Comparison of ENCODE assay signal across 7 cellular contexts in genomic region chr1:156125544-156125943, GRCh38. TPM values are rescaled to one million over a fixed set of nuclear protein-coding genes. Genes with fewer than 3 reads are reported as not detected.
DNase-seq lines count a peak whose midpoint lies in the region; ATAC-seq and TF ChIP-seq lines count a peak whose summit lies in the region.
"Not testable (repeated sequence)": the region's sequence is repeated elsewhere in the genome, so short reads cannot be mapped to it uniquely, and the experiment has no call there.

No MANE protein-coding gene starts in this region.

- H3K27ac Mint-ChIP-seq in activated naive CD8-positive, alpha-beta T cell treated with anti-CD3 and anti-CD28 coated beads, Interleukin-2, amount 50 U/mL, for 24 hours, result peak overlapping the region; percentile 79
- peak overlapping the region in 5 of 6 donors; percentile 85 to 93 (median 91) for H3K27ac Mint-ChIP-seq in immature natural killer cell
- H3K27ac Mint-ChIP-seq in stimulated activated naive CD8-positive, alpha-beta T cell treated with anti-CD3 and anti-CD28 coated beads, Interleukin-15, Interleukin-2, amounts not matched to agents 100 ng/mL and 50 ng/mL, for 24 hours, result not testable (repeated sequence)

- peaks cover 18% of the 10 kb centered on the region for H3K36me3 Mint-ChIP-seq in activated naive CD8-positive, alpha-beta T cell treated with anti-CD3 and anti-CD28 coated beads, Interleukin-2, amount 50 U/mL, for 24 hours (ENCODE audit: low read depth)
- not testable (repeated sequence) for H3K36me3 Mint-ChIP-seq in immature natural killer cell
- peaks cover 29% of the 10 kb centered on the region for H3K36me3 Mint-ChIP-seq in stimulated activated naive CD8-positive, alpha-beta T cell treated with anti-CD3 and anti-CD28 coated beads, Interleukin-15, Interleukin-2, amounts not matched to agents 100 ng/mL and 50 ng/mL, for 24 hours (ENCODE audit: low read depth)

- TF ChIP-seq CTCF in RWPE2 (IDR thresholded peaks at IDR 0.05; ENCODE audit: poor library complexity, severe bottlenecking); osteoblast (IDR thresholded peaks at IDR 0.05; ENCODE audit: extremely low read depth, low read depth, low read length): not testable (repeated sequence)

- H3K27me3 Mint-ChIP-seq in activated naive CD8-positive, alpha-beta T cell treated with anti-CD3 and anti-CD28 coated beads, Interleukin-2, amount 50 U/mL, for 24 hours; stimulated activated naive CD8-positive, alpha-beta T cell treated with anti-CD3 and anti-CD28 coated beads, Interleukin-15, Interleukin-2, amounts not matched to agents 100 ng/mL and 50 ng/mL, for 24 hours: not testable (repeated sequence)
- peaks cover 16 to 27% (median 20%) of the 10 kb centered on the region in 3 donors for H3K27me3 Mint-ChIP-seq in immature natural killer cell (ENCODE audit: low read depth in 3 of 3)

- H3F3A ChIP-seq in GM23248 (ENCODE audit: insufficient read depth), result peaks cover 75% of the 10 kb centered on the region

- H3K27me3 ChIP-seq in GM23248 (replicated peaks; ENCODE audit: insufficient read depth); RWPE2 (ENCODE audit: insufficient read depth, poor library complexity, severe bottlenecking); effector memory CD4-positive, alpha-beta T cell (replicated peaks; ENCODE audit: control insufficient read depth, insufficient read depth, low read length, poor library complexity, severe bottlenecking); osteoblast (ENCODE audit: insufficient read depth, low read length): not testable (repeated sequence)

- H3K4me2 ChIP-seq in GM23248 (ENCODE audit: unreplicated experiment) (peak overlapping the region; percentile 98), osteoblast (ENCODE audit: insufficient read depth, low read length) (peak overlapping the region; percentile 77)

- in situ Hi-C loops in GM23248 (cut with MboI), result not testable (repeated sequence)

- H3K79me2 ChIP-seq in GM23248 (ENCODE audit: insufficient read depth) (peaks cover 90% of the 10 kb centered on the region), osteoblast (ENCODE audit: insufficient read depth, low read length) (peaks cover 88% of the 10 kb centered on the region)

- not testable (repeated sequence) for H2AFZ ChIP-seq in GM23248; osteoblast (ENCODE audit: low read length)

- H3K36me3 ChIP-seq in GM23248 (ENCODE audit: low read depth), result peaks cover 10% of the 10 kb centered on the region
- H3K36me3 ChIP-seq in RWPE2 (ENCODE audit: low read depth), result peaks cover 57% of the 10 kb centered on the region
- not testable (repeated sequence) for H3K36me3 ChIP-seq in effector memory CD4-positive, alpha-beta T cell (ENCODE audit: control insufficient read depth, insufficient read depth, low read length)
- H3K36me3 ChIP-seq in osteoblast (ENCODE audit: insufficient read depth, low read length), result peaks cover 11% of the 10 kb centered on the region

- H3K4me1 Mint-ChIP-seq in activated naive CD8-positive, alpha-beta T cell treated with anti-CD3 and anti-CD28 coated beads, Interleukin-2, amount 50 U/mL, for 24 hours, result peaks cover 84% of the 10 kb centered on the region
- H3K4me1 Mint-ChIP-seq in immature natural killer cell, result peaks cover 36 to 53% of the 10 kb centered on the region in 2 donors
- H3K4me1 Mint-ChIP-seq in stimulated activated naive CD8-positive, alpha-beta T cell treated with anti-CD3 and anti-CD28 coated beads, Interleukin-15, Interleukin-2, amounts not matched to agents 100 ng/mL and 50 ng/mL, for 24 hours (ENCODE audit: low read depth), result peaks cover 81% of the 10 kb centered on the region

- not testable (repeated sequence) for H3K9me3 ChIP-seq in GM23248 (ENCODE audit: low read depth); RWPE2 (ENCODE audit: severe bottlenecking); effector memory CD4-positive, alpha-beta T cell (ENCODE audit: control insufficient read depth, low read length); osteoblast (ENCODE audit: low read depth, low read length)

- H3K9ac ChIP-seq in GM23248, result peak overlapping the region; percentile 100

- H3K4me3 ChIP-seq in GM23248, result peak overlapping the region; percentile 100; the same call in 1 of the 2 replicates
- H3K4me3 ChIP-seq in RWPE2 (ENCODE audit: severe bottlenecking); effector memory CD4-positive, alpha-beta T cell (ENCODE audit: insufficient read depth, low read depth, low read length, poor library complexity, severe bottlenecking); osteoblast (ENCODE audit: insufficient read depth, low read length): not testable (repeated sequence)

- peak overlapping the region; percentile 100 for H3K27ac ChIP-seq in GM23248
- H3K27ac ChIP-seq in RWPE2 (ENCODE audit: poor library complexity, severe bottlenecking), result peak overlapping the region; percentile 99
- peak overlapping the region; percentile 87 for H3K27ac ChIP-seq in effector memory CD4-positive, alpha-beta T cell (ENCODE audit: insufficient read depth, low read length, poor library complexity, severe bottlenecking)
- peak overlapping the region; percentile 100 for H3K27ac ChIP-seq in osteoblast (ENCODE audit: low read depth, low read length)

- WGBS in GM23248 (ENCODE audit: low coverage in 1 of 2, low lambda C conversion rate in 2 of 2, missing lambda C conversion rate in 2 of 2), 2 experiments, result 24 to 30% methylated on average over 10 of the region's 10 CpGs

- peak overlapping the region; percentile 61 for H3K4me3 Mint-ChIP-seq in activated naive CD8-positive, alpha-beta T cell treated with anti-CD3 and anti-CD28 coated beads, Interleukin-2, amount 50 U/mL, for 24 hours
- H3K4me3 Mint-ChIP-seq in immature natural killer cell, result not testable (repeated sequence)
- H3K4me3 Mint-ChIP-seq in stimulated activated naive CD8-positive, alpha-beta T cell treated with anti-CD3 and anti-CD28 coated beads, Interleukin-15, Interleukin-2, amounts not matched to agents 100 ng/mL and 50 ng/mL, for 24 hours, result peak overlapping the region; percentile 55

- not testable (repeated sequence) for H3K9me3 Mint-ChIP-seq in activated naive CD8-positive, alpha-beta T cell treated with anti-CD3 and anti-CD28 coated beads, Interleukin-2, amount 50 U/mL, for 24 hours; immature natural killer cell; stimulated activated naive CD8-positive, alpha-beta T cell treated with anti-CD3 and anti-CD28 coated beads, Interleukin-15, Interleukin-2, amounts not matched to agents 100 ng/mL and 50 ng/mL, for 24 hours

- H3K4me1 ChIP-seq in GM23248 (ENCODE audit: insufficient read depth) (peaks cover 90% of the 10 kb centered on the region), RWPE2 (ENCODE audit: insufficient read depth, poor library complexity, severe bottlenecking) (peaks cover 89% of the 10 kb centered on the region), osteoblast (ENCODE audit: insufficient read depth, low read length) (peaks cover 95% of the 10 kb centered on the region)
- peaks cover 72% of the 10 kb centered on the region for H3K4me1 ChIP-seq in effector memory CD4-positive, alpha-beta T cell (ENCODE audit: control insufficient read depth, insufficient read depth, low read length, poor library complexity, severe bottlenecking)

- H3K9me2 ChIP-seq in GM23248 (ENCODE audit: insufficient read depth), result not testable (repeated sequence)

- H4K20me1 ChIP-seq in GM23248 (ENCODE audit: insufficient read depth), result not testable (repeated sequence)
- peaks cover 26% of the 10 kb centered on the region for H4K20me1 ChIP-seq in osteoblast (ENCODE audit: insufficient read depth, low read length)

- peak; percentile 33 for DNase-seq in GM23248
- DNase-seq in RWPE2 (ENCODE audit: low spot score); activated naive CD8-positive, alpha-beta T cell treated with anti-CD3 and anti-CD28 coated beads, Interleukin-2, amount 50 U/mL, for 24 hours; immature natural killer cell; osteoblast (ENCODE audit: insufficient read length, low spot score, missing footprints): not testable (repeated sequence)
- peak in 1 of 3 donors; percentile 24 for DNase-seq in effector memory CD4-positive, alpha-beta T cell

- not testable (repeated sequence) for ATAC-seq in RWPE2 (ENCODE audit: low read depth); activated naive CD8-positive, alpha-beta T cell treated with anti-CD3 and anti-CD28 coated beads, Interleukin-2, amount 50 U/mL, for 24 hours

RNA-seq across cellular contexts. Expression of gene LMNA, which starts 11.0 kb away (rescaled TPM):
- 1,219 and 1,322 TPM in 2 replicates for total RNA-seq in GM23248 (2014; rRNA removed; shearing (Covaris generic))
- polyA plus RNA-seq in GM23248 (2016; fragmentation: Nextera tagmentation; extraction: Ambion mirVana) (1,230 and 1,270 TPM in 2 replicates), immature natural killer cell (10 to 100 TPM in 2 of 3 donors, 1 to 10 TPM in 1; 4.4 to 14.0 (median 10.3) TPM)
- total RNA-seq in osteoblast, result 774 and 854 TPM in 2 replicates

RNA-seq across cellular contexts. Expression of gene SEMA4A, which starts 27.8 kb away (rescaled TPM):
- total RNA-seq in GM23248 (2014; rRNA removed; shearing (Covaris generic)), result 1.1 TPM in 1 of 2 replicates, not detected in the other
- polyA plus RNA-seq in GM23248 (2016; fragmentation: Nextera tagmentation; extraction: Ambion mirVana) (0.35 and 0.51 TPM in 2 replicates), immature natural killer cell (10 to 100 TPM in 1 of 3 donors, 1 to 10 TPM in 2; 2.5 to 12.4 (median 3.2) TPM)
- total RNA-seq in osteoblast, result 1.5 and 1.8 TPM in 2 replicates

RNA-seq across cellular contexts. Expression of gene MEX3A, which starts 43.3 kb away (rescaled TPM):
- total RNA-seq in GM23248 (2014; rRNA removed; shearing (Covaris generic)), result 0.13 and 0.22 TPM in 2 replicates
- 0.05 TPM in 2 replicates for polyA plus RNA-seq in GM23248 (2016; fragmentation: Nextera tagmentation; extraction: Ambion mirVana)
- polyA plus RNA-seq in immature natural killer cell, result not detected
- total RNA-seq in osteoblast, result 0.88 and 1.1 TPM in 2 replicates
